In genomic region chr21:42534901-42535378, GRCh38 we compare ENCODE assay signal across 12 cellular contexts. TPM values are rescaled to one million over a fixed set of nuclear protein-coding genes. Genes with fewer than 3 reads are reported as not detected.
DNase-seq lines count a peak whose midpoint lies in the region; ATAC-seq and TF ChIP-seq lines count a peak whose summit lies in the region.
"Had no signal": no experiment of that assay in that cellular context is flagged by ENCODE, and none has a peak within 500 bp of the region (broad histone marks: within the 10 kb centered on the region; RNA-seq: fewer than 3 reads in every experiment).

No MANE protein-coding gene starts in this region.

- H3K9me3 ChIP-seq in thyroid gland (no peaks in the 10 kb centered on the region), testis (no peaks in the 10 kb centered on the region)

- H3K4me3 ChIP-seq in thyroid gland (replicated peaks in 1 of 3): no peak overlapping the region
- H3K4me3 ChIP-seq in testis: no peak overlapping the region

- DNase-seq in activated T-cell treated with anti-CD3 and anti-CD28 coated beads, Interleukin-2, amount 50 U/mL, for 24 hours: no peak
- DNase-seq in activated T-cell treated with anti-CD3 and anti-CD28 coated beads, Interleukin-2, amount 50 U/mL, for 4 hours: no peak
- no peak for DNase-seq in activated naive CD8-positive, alpha-beta T cell treated with anti-CD3 and anti-CD28 coated beads for 36 hours
- DNase-seq in thyroid gland (no peak), testis (no peak)
- no peak for DNase-seq in activated T-cell treated with anti-CD3 and anti-CD28 coated beads, Interleukin-2, amount 50 U/mL, for 72 hours
- DNase-seq: NCI-H146, occipital lobe had no signal

- TF ChIP-seq POLR2A in thyroid gland (IDR thresholded peaks at IDR 0.05): no peak
- TF ChIP-seq POLR2A in testis (IDR thresholded peaks at IDR 0.05): no peak

- H3K9me3 Mint-ChIP-seq in activated T-cell treated with anti-CD3 and anti-CD28 coated beads, Interleukin-2, amount 50 U/mL, for 24 hours: no peaks in the 10 kb centered on the region
- no peaks in the 10 kb centered on the region for H3K9me3 Mint-ChIP-seq in activated T-cell treated with anti-CD3 and anti-CD28 coated beads, Interleukin-2, amount 50 U/mL, for 4 hours
- H3K9me3 Mint-ChIP-seq in activated naive CD8-positive, alpha-beta T cell treated with anti-CD3 and anti-CD28 coated beads for 36 hours: no peaks in the 10 kb centered on the region
- no peaks in the 10 kb centered on the region for H3K9me3 Mint-ChIP-seq in activated T-cell treated with anti-CD3 and anti-CD28 coated beads, Interleukin-2, amount 50 U/mL, for 72 hours

- no peak overlapping the region for H3K4me3 Mint-ChIP-seq in activated T-cell treated with anti-CD3 and anti-CD28 coated beads, Interleukin-2, amount 50 U/mL, for 24 hours
- no peak overlapping the region for H3K4me3 Mint-ChIP-seq in activated T-cell treated with anti-CD3 and anti-CD28 coated beads, Interleukin-2, amount 50 U/mL, for 4 hours
- H3K4me3 Mint-ChIP-seq in activated naive CD8-positive, alpha-beta T cell treated with anti-CD3 and anti-CD28 coated beads for 36 hours: peak overlapping the region; percentile 60
- no peak overlapping the region for H3K4me3 Mint-ChIP-seq in activated T-cell treated with anti-CD3 and anti-CD28 coated beads, Interleukin-2, amount 50 U/mL, for 72 hours

- peaks cover 63% of the 10 kb centered on the region for H3K36me3 Mint-ChIP-seq in activated T-cell treated with anti-CD3 and anti-CD28 coated beads, Interleukin-2, amount 50 U/mL, for 24 hours (ENCODE audit: low read depth)
- H3K36me3 Mint-ChIP-seq in activated T-cell treated with anti-CD3 and anti-CD28 coated beads, Interleukin-2, amount 50 U/mL, for 4 hours (ENCODE audit: insufficient read depth): peaks cover 21% of the 10 kb centered on the region
- peaks cover 11% of the 10 kb centered on the region for H3K36me3 Mint-ChIP-seq in activated naive CD8-positive, alpha-beta T cell treated with anti-CD3 and anti-CD28 coated beads for 36 hours
- H3K36me3 Mint-ChIP-seq in activated T-cell treated with anti-CD3 and anti-CD28 coated beads, Interleukin-2, amount 50 U/mL, for 72 hours (ENCODE audit: insufficient read depth in 2 of 2): peaks cover 0 to 4% of the 10 kb centered on the region in 2 donors

- H3K27me3 ChIP-seq in thyroid gland: no peaks in the 10 kb centered on the region
- no peaks in the 10 kb centered on the region for H3K27me3 ChIP-seq in testis
- H3K27me3 ChIP-seq: dorsolateral prefrontal cortex had no signal

- H3K27ac Mint-ChIP-seq in activated T-cell treated with anti-CD3 and anti-CD28 coated beads, Interleukin-2, amount 50 U/mL, for 24 hours: peak overlapping the region; percentile 67
- H3K27ac Mint-ChIP-seq in activated naive CD8-positive, alpha-beta T cell treated with anti-CD3 and anti-CD28 coated beads for 36 hours: peak overlapping the region; percentile 12
- H3K27ac Mint-ChIP-seq in activated T-cell treated with anti-CD3 and anti-CD28 coated beads, Interleukin-2, amount 50 U/mL, for 72 hours: no peak overlapping the region

- TF ChIP-seq CTCF in thyroid gland (IDR thresholded peaks at IDR 0.05) (no peak), testis (IDR thresholded peaks at IDR 0.05) (no peak)

- H3K27me3 Mint-ChIP-seq in activated T-cell treated with anti-CD3 and anti-CD28 coated beads, Interleukin-2, amount 50 U/mL, for 24 hours: no peaks in the 10 kb centered on the region
- H3K27me3 Mint-ChIP-seq in activated T-cell treated with anti-CD3 and anti-CD28 coated beads, Interleukin-2, amount 50 U/mL, for 4 hours (ENCODE audit: low read depth): no peaks in the 10 kb centered on the region
- H3K27me3 Mint-ChIP-seq in activated naive CD8-positive, alpha-beta T cell treated with anti-CD3 and anti-CD28 coated beads for 36 hours: no peaks in the 10 kb centered on the region
- H3K27me3 Mint-ChIP-seq in activated T-cell treated with anti-CD3 and anti-CD28 coated beads, Interleukin-2, amount 50 U/mL, for 72 hours (ENCODE audit: low read depth): no peaks in the 10 kb centered on the region

- 90 to 94% methylated on average over 12 of the region's 12 CpGs for WGBS in thyroid gland, 2 donors
- 80 to 87% methylated on average over 12 of the region's 12 CpGs for WGBS in testis, 2 donors

- no peak for ATAC-seq in activated T-cell treated with anti-CD3 and anti-CD28 coated beads, Interleukin-2, amount 50 U/mL, for 4 hours
- ATAC-seq in HG02759 (IDR thresholded peaks at IDR 0.05; ENCODE audit: unreplicated experiment) (peak; percentile 42), GM18520 (IDR thresholded peaks at IDR 0.05; ENCODE audit: unreplicated experiment) (no peak)
- no peak for ATAC-seq in activated T-cell treated with anti-CD3 and anti-CD28 coated beads, Interleukin-2, amount 50 U/mL, for 72 hours (replicated peaks in 1 of 2)

- H3K4me1 Mint-ChIP-seq in activated T-cell treated with anti-CD3 and anti-CD28 coated beads, Interleukin-2, amount 50 U/mL, for 24 hours (ENCODE audit: low read depth): peaks cover 28% of the 10 kb centered on the region
- H3K4me1 Mint-ChIP-seq in activated T-cell treated with anti-CD3 and anti-CD28 coated beads, Interleukin-2, amount 50 U/mL, for 4 hours (ENCODE audit: low read depth): peaks cover 23% of the 10 kb centered on the region
- H3K4me1 Mint-ChIP-seq in activated naive CD8-positive, alpha-beta T cell treated with anti-CD3 and anti-CD28 coated beads for 36 hours: peaks cover 29% of the 10 kb centered on the region
- H3K4me1 Mint-ChIP-seq in activated T-cell treated with anti-CD3 and anti-CD28 coated beads, Interleukin-2, amount 50 U/mL, for 72 hours (ENCODE audit: low read depth): peaks cover 19% of the 10 kb centered on the region

- intact Hi-C loops in thyroid gland (cut with DNase I): no loop called here
- intact Hi-C loops in testis (cut with DNase I; ENCODE audit: low total_unique reads): no loop called here

- H3K36me3 ChIP-seq in thyroid gland: no peaks in the 10 kb centered on the region
- no peaks in the 10 kb centered on the region for H3K36me3 ChIP-seq in testis (ENCODE audit: low read depth, missing control alignments)

- H3K27ac ChIP-seq in thyroid gland: peak overlapping the region in 2 of 3 donors; percentile 72 to 77
- H3K27ac ChIP-seq in testis: no peak overlapping the region

- H3K4me1 ChIP-seq in thyroid gland (peaks cover 48 to 63% of the 10 kb centered on the region in 2 donors), testis (no peaks in the 10 kb centered on the region)

RNA-seq across cellular contexts. Expression of gene SLC37A1, which starts 21.3 kb away (rescaled TPM):
- total RNA-seq in activated T-cell treated with anti-CD3 and anti-CD28 coated beads, Interleukin-2, amount 50 U/mL, for 4 hours: 10 to 100 TPM; 16.3 to 22.1 (median 20.2) TPM
- 10 to 100 TPM; 15.7 to 17.5 TPM for total RNA-seq in activated naive CD8-positive, alpha-beta T cell treated with anti-CD3 and anti-CD28 coated beads for 36 hours
- 10 to 100 TPM; 26.1 to 37.9 (median 34.9) TPM for total RNA-seq in thyroid gland
- total RNA-seq in activated T-cell treated with anti-CD3 and anti-CD28 coated beads, Interleukin-2, amount 50 U/mL, for 72 hours: 10 to 100 TPM; 27.5 to 37.6 TPM
- total RNA-seq in testis: 10 to 100 TPM; 22.6 to 24.3 TPM
- polyA plus RNA-seq in testis (ENCODE audit: insufficient read depth, low read depth, low replicate concordance): 48.3 TPM

RNA-seq across cellular contexts. Expression of gene RSPH1, which starts 38.9 kb away (rescaled TPM):
- total RNA-seq in activated T-cell treated with anti-CD3 and anti-CD28 coated beads, Interleukin-2, amount 50 U/mL, for 4 hours: not detected
- total RNA-seq in activated naive CD8-positive, alpha-beta T cell treated with anti-CD3 and anti-CD28 coated beads for 36 hours: under 1 TPM in 1 of 2 experiments, not detected in 1; 0.32 TPM
- 1 to 10 TPM; 2.7 to 3.7 (median 3.0) TPM for total RNA-seq in thyroid gland
- total RNA-seq in activated T-cell treated with anti-CD3 and anti-CD28 coated beads, Interleukin-2, amount 50 U/mL, for 72 hours: under 1 TPM; 0.19 to 0.36 TPM
- 10 to 100 TPM; 10.4 to 20.8 TPM for total RNA-seq in testis
- 59.6 TPM for polyA plus RNA-seq in testis (ENCODE audit: insufficient read depth, low read depth, low replicate concordance)
- polyA plus RNA-seq: AG04450 had no signal

Comparison
In these comparisons a context has a peak if more than half of its experiments do, and no peak if none do; other contexts are left out.
1. H3K27ac ChIP-seq: peak in thyroid gland (2 of 3); none in testis (0 of 2).